In genomic region chr1:23679815-23680214, GRCh38 we compare ENCODE assay signal across 31 cellular contexts. TPM values are rescaled to one million over a fixed set of nuclear protein-coding genes. Genes with fewer than 3 reads are reported as not detected.
DNase-seq lines count a peak whose midpoint lies in the region; ATAC-seq, FAIRE-seq and TF ChIP-seq lines count a peak whose summit lies in the region.
"Had no signal": no experiment of that assay in that cellular context is flagged by ENCODE, and none has a peak within 500 bp of the region (broad histone marks: within the 10 kb centered on the region; RNA-seq: fewer than 3 reads in every experiment).

No MANE protein-coding gene starts in this region.

- H3K79me2 ChIP-seq in HepG2 (ENCODE audit: insufficient read depth, low read length), result no peaks in the 10 kb centered on the region
- H3K79me2 ChIP-seq in K562 (ENCODE audit: control insufficient read depth, insufficient read depth, low read length), result no peaks in the 10 kb centered on the region

- FAIRE-seq in HepG2 (lab: Jason Lieb, UNC) (no peak), K562 (lab: Jason Lieb, UNC) (no peak)
- FAIRE-seq: A204.1, A549, D721Med had no signal

- no peak overlapping the region for H2AFZ ChIP-seq in HepG2 (ENCODE audit: low read length)
- no peak overlapping the region for H2AFZ ChIP-seq in K562 (ENCODE audit: low read depth, low read length)

- H3K9me3 ChIP-seq in HepG2 (ENCODE audit: low read length), result no peaks in the 10 kb centered on the region
- H3K9me3 ChIP-seq in right lobe of liver, result no peaks in the 10 kb centered on the region
- H3K9me3 ChIP-seq in K562 (replicated peaks; ENCODE audit: control insufficient read depth, insufficient read depth, low read depth, low read length), result no peaks in the 10 kb centered on the region
- H3K9me3 ChIP-seq: A549, BE2C, BLaER1, Caco-2 had no signal

- H3K9ac ChIP-seq in HepG2 (ENCODE audit: insufficient read depth, low read depth, low read length), result no peak overlapping the region
- H3K9ac ChIP-seq in K562 (ENCODE audit: insufficient read depth in 1 of 2, low read depth in 2 of 2, low read length in 2 of 2), result no peak overlapping the region
- H3K9ac ChIP-seq: BLaER1; BLaER1 treated with 17β-estradiol and CSF1 and Interleukin-3, amounts not matched to agents 10 nM and 100 nM had no signal

- no peaks in the 10 kb centered on the region for H3K9me1 ChIP-seq in K562 (ENCODE audit: control insufficient read depth, insufficient read depth, low read length)

- H3K4me1 ChIP-seq in HepG2 (ENCODE audit: insufficient read depth, low read length) (peaks cover 11% of the 10 kb centered on the region), right lobe of liver (no peaks in the 10 kb centered on the region), K562 (replicated peaks in 1 of 2; ENCODE audit: control insufficient read depth in 2 of 2, insufficient read depth in 2 of 2, low read length in 2 of 2) (peaks cover 2% of the 10 kb centered on the region in 2 experiments; a peak in 2 of 5 replicates)
- H3K4me1 ChIP-seq: A549; BE2C; BLaER1; BLaER1 treated with 17β-estradiol and CSF1 and Interleukin-3, amounts not matched to agents 10 nM and 100 nM; Caco-2 had no signal

- WGBS in HepG2 (ENCODE audit: low lambda C conversion rate), result 86% methylated on average over 4 of the region's 4 CpGs
- 100% methylated on average over 1 of the region's 4 CpGs for WGBS in right lobe of liver (ENCODE audit: insufficient coverage, low coverage, low lambda C conversion rate, missing lambda C conversion rate)
- WGBS in K562 (ENCODE audit: insufficient coverage, low coverage, missing lambda C conversion rate), result 3% methylated on average over 4 of the region's 4 CpGs

- H3K27me3 ChIP-seq in HepG2 (ENCODE audit: control insufficient read depth in 1 of 2, insufficient read depth in 2 of 2, low read length in 2 of 2) (peaks cover 0 to 3% of the 10 kb centered on the region in 2 experiments; a peak in 1 of 5 replicates), right lobe of liver (no peaks in the 10 kb centered on the region), K562 (ENCODE audit: control insufficient read depth in 2 of 2, insufficient read depth in 2 of 2, low read length in 2 of 2) (peaks cover 29 to 43% of the 10 kb centered on the region in 2 experiments)
- H3K27me3 ChIP-seq: BE2C; BLaER1; BLaER1 treated with 17β-estradiol and CSF1 and Interleukin-3, amounts not matched to agents 10 nM and 100 nM had no signal

- DNase-seq in HepG2 (ENCODE audit: low spot score), result no peak
- no peak for DNase-seq in right lobe of liver
- DNase-seq in K562 (ENCODE audit: extremely low read depth in 1 of 4, low spot score in 3 of 4), result no peak
- no peak for DNase-seq in NCI-H510A (lab: John Stamatoyannopoulos, UW)
- DNase-seq: 8988T; ACHN; AML-193; BE2C; C1 segment of cervical spinal cord; Caco-2; Calu3; CD4-positive, alpha-beta memory T cell; CD4-positive, alpha-beta T cell; CD4-positive, CD25-positive, alpha-beta regulatory T cell; CD8-positive, alpha-beta memory T cell; CD8-positive, alpha-beta T cell; COR-L47; DMS 273 treated with DMSO at 0.1 percent for 48 hours; DMS153; DMS53; DMS79; DMS79 treated with DMSO at 0.1 percent for 48 hours; DND-41; EL had no signal

- in situ Hi-C loops in HepG2 (cut with HindIII; ENCODE audit: extremely low pct_ligation_motif_present, low pct_unique_long_range_greater_than_20kb) (no loop called here), K562 (cut with MboI) (no loop called here)

- BruUV-seq in HepG2 (replicated peaks; lab: Mats Ljungman, UMichigan) (no TSS peak), K562 (replicated peaks; lab: Mats Ljungman, UMichigan) (no TSS peak)

- no peak overlapping the region for H3K27ac ChIP-seq in HepG2 (ENCODE audit: extremely low read length, insufficient read depth, low read length)
- H3K27ac ChIP-seq in right lobe of liver, result no peak overlapping the region
- no peak overlapping the region for H3K27ac ChIP-seq in K562 (ENCODE audit: extremely low read depth, low read depth, low read length)
- H3K27ac ChIP-seq: 22Rv1; A549; BLaER1; BLaER1 treated with 17β-estradiol and CSF1 and Interleukin-3, amounts not matched to agents 10 nM and 100 nM; C4-2B had no signal

- H4K20me1 ChIP-seq in HepG2 (ENCODE audit: insufficient read depth, low read length), result no peaks in the 10 kb centered on the region
- no peaks in the 10 kb centered on the region for H4K20me1 ChIP-seq in K562 (replicated peaks; ENCODE audit: control insufficient read depth, insufficient read depth, low read length)
- H4K20me1 ChIP-seq: BLaER1; BLaER1 treated with 17β-estradiol and CSF1 and Interleukin-3, amounts not matched to agents 10 nM and 100 nM had no signal

- H3K36me3 ChIP-seq in HepG2 (replicated peaks in 1 of 2; ENCODE audit: control insufficient read depth in 1 of 2, insufficient read depth in 2 of 2, low read length in 2 of 2) (no peaks in the 10 kb centered on the region), right lobe of liver (no peaks in the 10 kb centered on the region), K562 (ENCODE audit: control insufficient read depth, insufficient read depth, low read length) (no peaks in the 10 kb centered on the region)
- H3K36me3 ChIP-seq: BE2C; BLaER1; BLaER1 treated with 17β-estradiol and CSF1 and Interleukin-3, amounts not matched to agents 10 nM and 100 nM had no signal

- ATAC-seq in HepG2, result no peak
- ATAC-seq in right lobe of liver, result no peak
- ATAC-seq in K562, result no peak
- ATAC-seq: A549; CD8-positive, alpha-beta T cell had no signal

- intact Hi-C loops in HepG2 (cut with micrococcal nuclease; ENCODE audit: unreplicated experiment), result no loop called here
- intact Hi-C loops in right lobe of liver (cut with DNase I), result no loop called here
- intact Hi-C loops in K562 (cut with micrococcal nuclease), result no loop called here

- no peak overlapping the region for H3K4me2 ChIP-seq in HepG2 (ENCODE audit: low read depth, low read length)
- no peak overlapping the region for H3K4me2 ChIP-seq in K562 (ENCODE audit: insufficient read depth, low read length)
- H3K4me2 ChIP-seq: A549; BLaER1; BLaER1 treated with 17β-estradiol and CSF1 and Interleukin-3, amounts not matched to agents 10 nM and 100 nM had no signal

- POLR2A ChIA-PET in HepG2 (lab: Yijun Ruan, JAX) (interaction anchor here (1.7 kb wide), 1 partner anchor 12 kb away, joined by 6 read pairs; the partner anchor contains the start of gene RPL11), K562 (lab: Yijun Ruan, JAX) (interaction anchor here (0.5 to 4.7 kb wide), 5 partner anchors 9 to 66 kb away, joined by 3 to 40 read pairs (median 3); partner anchors contain the start of genes ELOA and RPL11)

- TF ChIP-seq RAD21 in HepG2 (CRISPR knock-in tag; IDR thresholded peaks at IDR 0.05) (no peak), K562 (CRISPR knock-in tag; conservative IDR thresholded peaks at IDR 0.05 in 1 of 2, IDR thresholded peaks at IDR 0.05 in 1 of 2) (no peak)

- CTCF ChIA-PET in HepG2 (lab: Yijun Ruan, JAX; ENCODE audit: low intra/inter-chr PET ratio, low total read pairs) (no interaction called here), K562 (lab: Yijun Ruan, JAX; ENCODE audit: low intra/inter-chr PET ratio) (no interaction called here)

- no peak for TF ChIP-seq POLR2A in HepG2 (IDR thresholded peaks at IDR 0.05; ENCODE audit: insufficient read depth in 1 of 2, low read depth in 2 of 2, low read length in 2 of 2)
- TF ChIP-seq POLR2A in right lobe of liver (IDR thresholded peaks at IDR 0.05), result no peak
- TF ChIP-seq POLR2A in K562 (conservative IDR thresholded peaks at IDR 0.05), result no peak

- TF ChIP-seq EP300 in HepG2 (IDR thresholded peaks at IDR 0.05; ENCODE audit: low read depth in 2 of 2, low read length in 2 of 2), result no peak
- TF ChIP-seq EP300 in HepG2 (CRISPR knock-in tag; IDR thresholded peaks at IDR 0.05; ENCODE audit: borderline replicate concordance), result no peak
- TF ChIP-seq EP300 in K562 (IDR thresholded peaks at IDR 0.05; ENCODE audit: low read length), result no peak

- H3K4me3 ChIP-seq in HepG2 (replicated peaks in 1 of 3; ENCODE audit: insufficient read depth in 1 of 3, low read depth in 2 of 3, low read length in 3 of 3) (no peak overlapping the region), right lobe of liver (no peak overlapping the region), K562 (no peak overlapping the region)
- H3K4me3 ChIP-seq: A549; BLaER1; BLaER1 treated with 17β-estradiol and CSF1 and Interleukin-3, amounts not matched to agents 10 nM and 100 nM had no signal

- no peak for TF ChIP-seq CTCF in HepG2 (CRISPR knock-in tag; IDR thresholded peaks at IDR 0.05)
- TF ChIP-seq CTCF in right lobe of liver (IDR thresholded peaks at IDR 0.05), result no peak
- no peak for TF ChIP-seq CTCF in K562 (IDR thresholded peaks at IDR 0.05 in 2 of 3, conservative IDR thresholded peaks at IDR 0.05 in 1 of 3; ENCODE audit: insufficient read depth in 2 of 3, low read depth in 1 of 3, low read length in 3 of 3)

RNA-seq across cellular contexts. Expression of gene RPL11, which starts 11.8 kb away (rescaled TPM):
- total RNA-seq in HepG2 (2016; rRNA removed; fragmentation: Illumina TruSeq; extraction: Trizol) (2,010 and 2,638 TPM in 2 replicates), right lobe of liver (100 to 1,000 TPM; 341 to 471 (median 405) TPM), K562 (2014; rRNA removed) (3,111 and 3,495 TPM in 2 replicates), K562 (2014; rRNA removed; fragmentation: Illumina TruSeq; extraction: Trizol) (3,683 and 3,950 TPM in 2 replicates), K562 (2015; rRNA removed; fragmentation: Illumina TruSeq; extraction: Trizol) (3,549 and 3,642 TPM in 2 replicates), K562 (2021) (1,751 and 1,781 TPM in 2 replicates)
- total RNA-seq in HepG2 (2016; cell fraction: cytosol; rRNA removed; fragmentation: Illumina TruSeq; extraction: Trizol; ENCODE audit: low read depth), result 1,858 and 2,176 TPM in 2 replicates
- total RNA-seq in HepG2 (2016; cell fraction: insoluble cytoplasmic fraction; rRNA removed; fragmentation: Illumina TruSeq; extraction: Trizol), result 2,021 and 2,756 TPM in 2 replicates
- 3,644 and 4,048 TPM in 2 replicates for total RNA-seq in HepG2 (2016; cell fraction: membrane; rRNA removed; fragmentation: Illumina TruSeq; extraction: Trizol)
- 641 and 715 TPM in 2 replicates for total RNA-seq in HepG2 (2016; cell fraction: nucleus; rRNA removed; fragmentation: Illumina TruSeq; extraction: Trizol)
- polyA plus RNA-seq in HepG2 (2011; rRNA removed) (1,552 and 1,682 TPM in 2 replicates), K562 (2011; rRNA removed) (2,818 and 2,821 TPM in 2 replicates), K562 (2014; fragmentation: Illumina TruSeq; extraction: Trizol) (3,852 and 4,443 TPM in 2 replicates), K562 (2014; fragmentation: Nextera tagmentation; extraction: Ambion mirVana) (1,000 to 10,000 TPM; 2,542 to 2,758 TPM), K562 (2014; rRNA removed) (4,338 and 4,526 TPM in 2 replicates)
- polyA plus RNA-seq in HepG2 (2011; cell fraction: cytosol; rRNA removed), result 1,274 and 1,563 TPM in 2 replicates
- polyA plus RNA-seq in HepG2 (2011; cell fraction: nucleus; rRNA removed), result 268 and 378 TPM in 2 replicates
- polyA plus RNA-seq in HepG2 (2012), result 3,472 and 3,503 TPM in 2 replicates
- polyA plus RNA-seq in HepG2 (2016; cell fraction: cytosol; fragmentation: Illumina TruSeq; extraction: Trizol; ENCODE audit: low read depth), result 3,344 and 3,698 TPM in 2 replicates
- 3,158 and 3,586 TPM in 2 replicates for polyA plus RNA-seq in HepG2 (2016; cell fraction: insoluble cytoplasmic fraction; fragmentation: Illumina TruSeq; extraction: Trizol; ENCODE audit: low read depth)
- 4,657 and 4,799 TPM in 2 replicates for polyA plus RNA-seq in HepG2 (2016; cell fraction: membrane; fragmentation: Illumina TruSeq; extraction: Trizol; ENCODE audit: low read depth)
- polyA plus RNA-seq in HepG2 (2016; cell fraction: nucleus; fragmentation: Illumina TruSeq; extraction: Trizol; ENCODE audit: insufficient read depth, low read depth), result 1,462 and 1,519 TPM in 2 replicates
- polyA minus RNA-seq in HepG2 (2011; rRNA and poly(A)+ RNA removed; ENCODE audit: low replicate concordance), result 334 and 786 TPM in 2 replicates
- 353 and 418 TPM in 2 replicates for polyA minus RNA-seq in HepG2 (2011; cell fraction: cytosol; rRNA and poly(A)+ RNA removed)
- polyA minus RNA-seq in HepG2 (2011; cell fraction: nucleus; rRNA and poly(A)+ RNA removed), result 166 and 250 TPM in 2 replicates
- total RNA-seq in K562 (2011; cell fraction: chromatin; rRNA removed; ENCODE audit: low replicate concordance), result 326 and 345 TPM in 2 replicates
- total RNA-seq in K562 (2011; cell fraction: nucleolus; rRNA removed), result 341 and 370 TPM in 2 replicates
- total RNA-seq in K562 (2011; cell fraction: nucleoplasm; rRNA removed), result 557 and 1,073 TPM in 2 replicates
- polyA plus RNA-seq in K562 (2011; cell fraction: cytosol; rRNA removed), result 831 and 2,063 TPM in 2 replicates
- polyA plus RNA-seq in K562 (2011; cell fraction: nucleus; rRNA removed), result 469 and 968 TPM in 2 replicates
- polyA plus RNA-seq in K562 (2012), result 3,491 and 4,910 TPM in 2 replicates
- 1,269 and 1,421 TPM in 2 replicates for polyA minus RNA-seq in K562 (2011; rRNA and poly(A)+ RNA removed)
- polyA minus RNA-seq in K562 (2011; cell fraction: cytosol; rRNA and poly(A)+ RNA removed), result 631 and 637 TPM in 2 replicates
- polyA minus RNA-seq in K562 (2011; cell fraction: nucleus; rRNA and poly(A)+ RNA removed), result 128 and 273 TPM in 2 replicates

Comparison
In these comparisons a context has a peak if more than half of its experiments do, and no peak if none do; other contexts are left out.
1. Of the 241 proteins assayed by ChIP-seq in both HepG2 and K562: peak only in HepG2: none; only in K562: ADNP, ESRRA, HDAC2 and KDM1A; in both: none; in neither: 237.